1 cellular context compared by ENCODE assay signal in the genomic region with DNA sequence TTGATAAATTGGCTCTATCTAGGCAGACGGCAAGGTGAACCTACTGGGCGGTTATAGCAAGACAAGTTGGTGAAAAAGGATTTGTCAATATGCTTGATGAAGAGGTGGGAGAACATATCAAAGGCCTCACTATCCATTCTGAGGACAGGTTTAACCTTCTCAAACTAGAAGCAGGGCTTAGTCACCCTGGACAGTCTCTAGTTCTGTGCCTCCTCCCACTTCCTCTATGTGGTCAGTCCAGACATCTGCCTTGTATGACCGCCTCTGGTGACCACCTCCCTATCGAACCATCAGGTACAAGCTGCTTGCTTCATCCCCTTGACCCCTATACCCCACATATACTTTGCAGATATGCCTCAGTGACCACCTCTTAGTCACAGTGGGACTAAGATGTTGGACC.
TF ChIP-seq lines count a peak whose summit lies in the region.

No MANE protein-coding gene starts in this region.

TF ChIP-seq in H1, 55 proteins besides CTCF, POLR2A, EP300 and RAD21:
- TF ChIP-seq RFX5 (IDR thresholded peaks at IDR 0.05; ENCODE audit: borderline replicate concordance, low read depth, low read length) (no peak), SP2 (IDR thresholded peaks at IDR 0.05; ENCODE audit: low read length) (no peak), TAF7 (optimal IDR thresholded peaks at IDR 0.05; ENCODE audit: borderline replicate concordance, low read depth, low read length) (no peak), ATF2 (IDR thresholded peaks at IDR 0.05; ENCODE audit: low read length) (no peak), FOSL1 (IDR thresholded peaks at IDR 0.05; ENCODE audit: insufficient read depth, low read depth, low read length) (no peak), PHF8 (conservative IDR thresholded peaks at IDR 0.05; ENCODE audit: low read depth, low read length) (no peak), KDM4A (IDR thresholded peaks at IDR 0.05; ENCODE audit: low read depth, low read length, severe bottlenecking) (no peak), MAFK (IDR thresholded peaks at IDR 0.05; ENCODE audit: low read depth, low read length) (no peak), KDM5A (IDR thresholded peaks at IDR 0.05; ENCODE audit: low read length) (no peak), SIN3A (conservative IDR thresholded peaks at IDR 0.05 in 1 of 2, IDR thresholded peaks at IDR 0.05 in 1 of 2; ENCODE audit: low read depth in 1 of 2, low read length in 2 of 2) (no peak), RBBP5 (IDR thresholded peaks at IDR 0.05; ENCODE audit: borderline replicate concordance, low read depth, low read length) (no peak), KDM1A (IDR thresholded peaks at IDR 0.05; ENCODE audit: borderline replicate concordance, low read length) (no peak), POLR2AphosphoS5 (IDR thresholded peaks at IDR 0.05; ENCODE audit: low read depth, low read length) (no peak), USF2 (IDR thresholded peaks at IDR 0.05; ENCODE audit: low read length) (no peak), EZH2 (IDR thresholded peaks at IDR 0.05; ENCODE audit: low read depth, low read length, severe bottlenecking) (no peak), SP4 (IDR thresholded peaks at IDR 0.05; ENCODE audit: low read length) (no peak)
TF ChIP-seq in H1: peak in this region for 0.
